Comparison of ENCODE assay signal across 22 cellular contexts in the genomic region with DNA sequence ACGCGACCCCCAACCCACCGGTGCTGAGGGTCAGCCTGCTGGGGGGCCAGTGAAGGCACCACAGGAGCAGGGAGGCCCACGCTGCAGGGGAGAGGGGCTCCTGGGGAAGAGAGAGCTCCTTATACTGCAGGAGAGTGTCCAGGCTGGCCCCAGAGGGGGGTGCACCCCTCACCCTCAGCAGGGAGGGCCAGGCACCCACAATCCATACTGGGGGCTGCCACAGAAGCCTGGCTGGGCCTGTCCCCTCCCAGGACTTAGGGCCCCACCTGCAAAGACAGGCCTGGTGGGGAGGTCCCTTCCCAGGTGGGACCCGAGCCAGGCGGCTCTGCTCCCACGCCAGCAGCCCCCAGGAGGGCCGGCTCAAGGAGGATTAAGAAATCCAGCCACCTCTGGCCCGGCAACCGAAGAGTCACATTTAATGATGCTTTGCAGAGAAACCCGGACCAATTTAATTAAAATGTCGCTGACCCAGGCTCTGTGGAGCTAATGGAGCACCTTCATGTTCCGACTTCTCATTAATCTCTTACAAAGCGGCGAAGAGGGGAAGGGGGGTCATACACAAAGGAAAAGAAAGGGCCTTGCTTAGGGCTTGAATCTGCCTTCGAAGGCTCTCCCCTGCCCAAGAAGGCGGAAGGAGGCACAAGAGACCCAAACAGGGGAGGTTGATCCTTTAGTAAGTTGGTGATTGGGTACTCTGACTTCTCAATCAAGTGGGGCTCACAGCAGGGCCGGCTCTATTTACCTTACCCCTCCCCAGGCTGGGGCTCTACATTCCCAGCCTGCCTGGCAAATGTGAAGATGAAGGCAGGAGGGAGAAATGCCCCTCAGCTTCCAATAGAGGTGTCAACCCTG. TPM values are rescaled to one million over a fixed set of nuclear protein-coding genes. Genes with fewer than 3 reads are reported as not detected.
"Had no signal": no experiment of that assay in that cellular context is flagged by ENCODE, and none has a peak within 500 bp of the region (broad histone marks: within the 10 kb centered on the region; RNA-seq: fewer than 3 reads in every experiment).

No MANE protein-coding gene starts in this region.

- H3K27me3 Mint-ChIP-seq: activated B cell treated with CpG ODN at 0.5 μM for 24 hours; activated CD8-positive, alpha-beta memory T cell treated with anti-CD3 and anti-CD28 coated beads, Interleukin-2, amount 10 ng/mL, durations not matched to agents 7 days and 5 days; activated T-cell treated with anti-CD3 and anti-CD28 coated beads, Interleukin-2, amount 50 U/mL, for 24 hours; naive thymus-derived CD4-positive, alpha-beta T cell had no signal

- ATAC-seq: activated CD8-positive, alpha-beta memory T cell treated with anti-CD3 and anti-CD28 coated beads, Interleukin-2, amount 10 ng/mL, durations not matched to agents 7 days and 5 days; body of pancreas; naive thymus-derived CD4-positive, alpha-beta T cell; pancreas; sciatic nerve; stimulated activated effector memory CD8-positive, alpha-beta T cell treated with anti-CD3 and anti-CD28 coated beads, Interleukin-12 subunit alpha, Interleukin-12 subunit beta, amount 100 ng/mL, for 72 hours had no signal

- H3K4me3 ChIP-seq: body of pancreas, dorsolateral prefrontal cortex, pancreas, stomach, vagina had no signal

- H3K9me3 ChIP-seq: body of pancreas, pancreas, stomach, vagina had no signal

- H3K27ac ChIP-seq: body of pancreas, dorsolateral prefrontal cortex, pancreas, stomach, vagina had no signal

- H3K4me1 Mint-ChIP-seq: activated B cell treated with CpG ODN at 0.5 μM for 24 hours; activated CD4-positive, alpha-beta memory T cell treated with anti-CD3 and anti-CD28 coated beads, Interleukin-2, amount 10 ng/mL, durations not matched to agents 7 days and 5 days; activated CD8-positive, alpha-beta memory T cell treated with anti-CD3 and anti-CD28 coated beads, Interleukin-2, amount 10 ng/mL, durations not matched to agents 7 days and 5 days; stimulated activated effector memory CD8-positive, alpha-beta T cell treated with anti-CD3 and anti-CD28 coated beads, Interleukin-12 subunit alpha, Interleukin-12 subunit beta, amount 100 ng/mL, for 72 hours had no signal

- H3K27ac Mint-ChIP-seq: activated B cell treated with CpG ODN at 0.5 μM for 24 hours; activated CD4-positive, alpha-beta memory T cell treated with anti-CD3 and anti-CD28 coated beads, Interleukin-2, amount 10 ng/mL, durations not matched to agents 7 days and 5 days; activated CD8-positive, alpha-beta memory T cell treated with anti-CD3 and anti-CD28 coated beads, Interleukin-2, amount 10 ng/mL, durations not matched to agents 7 days and 5 days; activated naive CD4-positive, alpha-beta T cell treated with anti-CD3 and anti-CD28 coated beads for 36 hours; activated T-cell treated with anti-CD3 and anti-CD28 coated beads, Interleukin-2, amount 50 U/mL, for 24 hours; activated T-helper 2 cell treated with anti-CD3 and anti-CD28 coated beads, Interferon-gamma antibody, Interleukin-2, Interleukin-4, amounts not matched to agents 10 μg/mL and 5 μg/mL and 100 μg/mL, durations not matched to agents 14 hours and 24 hours and 36 hours; naive thymus-derived CD4-positive, alpha-beta T cell; stimulated activated effector memory CD8-positive, alpha-beta T cell treated with anti-CD3 and anti-CD28 coated beads, Interleukin-12 subunit alpha, Interleukin-12 subunit beta, amount 100 ng/mL, for 72 hours had no signal

- H3K36me3 ChIP-seq: pancreas had no signal

- H3K4me3 Mint-ChIP-seq: activated B cell treated with CpG ODN at 0.5 μM for 24 hours; activated CD4-positive, alpha-beta memory T cell treated with anti-CD3 and anti-CD28 coated beads, Interleukin-2, amount 10 ng/mL, durations not matched to agents 7 days and 5 days; activated CD8-positive, alpha-beta memory T cell treated with anti-CD3 and anti-CD28 coated beads, Interleukin-2, amount 10 ng/mL, durations not matched to agents 7 days and 5 days; activated naive CD4-positive, alpha-beta T cell treated with anti-CD3 and anti-CD28 coated beads for 36 hours; activated T-cell treated with anti-CD3 and anti-CD28 coated beads, Interleukin-2, amount 50 U/mL, for 24 hours; naive thymus-derived CD4-positive, alpha-beta T cell; stimulated activated effector memory CD8-positive, alpha-beta T cell treated with anti-CD3 and anti-CD28 coated beads, Interleukin-12 subunit alpha, Interleukin-12 subunit beta, amount 100 ng/mL, for 72 hours had no signal

- DNase-seq: activated B cell treated with CpG ODN at 0.5 μM for 24 hours; activated CD4-positive, alpha-beta memory T cell treated with anti-CD3 and anti-CD28 coated beads, Interleukin-2, amount 10 ng/mL, durations not matched to agents 7 days and 5 days; activated CD4-positive, alpha-beta T cell treated with anti-CD3 and anti-CD28 coated beads for 48 hours; activated CD8-positive, alpha-beta memory T cell treated with anti-CD3 and anti-CD28 coated beads, Interleukin-2, amount 10 ng/mL, durations not matched to agents 7 days and 5 days; activated naive CD4-positive, alpha-beta T cell treated with anti-CD3 and anti-CD28 coated beads for 36 hours; activated T-cell treated with anti-CD3 and anti-CD28 coated beads, Interleukin-2, amount 50 U/mL, for 24 hours; body of pancreas; caudate nucleus; dorsolateral prefrontal cortex; erythroblast; foreskin melanocyte; head of caudate nucleus; mesenchymal stem cell; naive thymus-derived CD4-positive, alpha-beta T cell; stimulated activated CD4-positive, alpha-beta T cell treated with anti-CD3 and anti-CD28 coated beads, Interleukin-4, amount 100 ng/mL, for 24 hours; stomach; trophoblast cell had no signal

- H3K36me3 Mint-ChIP-seq: activated CD8-positive, alpha-beta memory T cell treated with anti-CD3 and anti-CD28 coated beads, Interleukin-2, amount 10 ng/mL, durations not matched to agents 7 days and 5 days; naive thymus-derived CD4-positive, alpha-beta T cell; stimulated activated effector memory CD8-positive, alpha-beta T cell treated with anti-CD3 and anti-CD28 coated beads, Interleukin-12 subunit alpha, Interleukin-12 subunit beta, amount 100 ng/mL, for 72 hours had no signal

- H3K27me3 ChIP-seq: body of pancreas, dorsolateral prefrontal cortex, pancreas, stomach, vagina had no signal

- H3K9me3 Mint-ChIP-seq: activated B cell treated with CpG ODN at 0.5 μM for 24 hours; activated CD4-positive, alpha-beta memory T cell treated with anti-CD3 and anti-CD28 coated beads, Interleukin-2, amount 10 ng/mL, durations not matched to agents 7 days and 5 days; activated naive CD4-positive, alpha-beta T cell treated with anti-CD3 and anti-CD28 coated beads for 36 hours; activated T-cell treated with anti-CD3 and anti-CD28 coated beads, Interleukin-2, amount 50 U/mL, for 24 hours; activated T-helper 2 cell treated with anti-CD3 and anti-CD28 coated beads, Interferon-gamma antibody, Interleukin-2, Interleukin-4, amounts not matched to agents 10 μg/mL and 5 μg/mL and 100 μg/mL, durations not matched to agents 14 hours and 24 hours and 36 hours; naive thymus-derived CD4-positive, alpha-beta T cell; stimulated activated effector memory CD8-positive, alpha-beta T cell treated with anti-CD3 and anti-CD28 coated beads, Interleukin-12 subunit alpha, Interleukin-12 subunit beta, amount 100 ng/mL, for 72 hours had no signal

- H3K4me1 ChIP-seq: body of pancreas, pancreas, stomach had no signal

RNA-seq across cellular contexts. Expression of a gene that starts 25.0 kb away (rescaled TPM):
- total RNA-seq: activated B cell treated with CpG ODN at 0.5 μM for 24 hours; activated naive CD4-positive, alpha-beta T cell treated with anti-CD3 and anti-CD28 coated beads for 36 hours had no signal
- polyA plus RNA-seq: naive thymus-derived CD4-positive, alpha-beta T cell had no signal
